29 cellular contexts compared by ENCODE assay signal in the genomic region with DNA sequence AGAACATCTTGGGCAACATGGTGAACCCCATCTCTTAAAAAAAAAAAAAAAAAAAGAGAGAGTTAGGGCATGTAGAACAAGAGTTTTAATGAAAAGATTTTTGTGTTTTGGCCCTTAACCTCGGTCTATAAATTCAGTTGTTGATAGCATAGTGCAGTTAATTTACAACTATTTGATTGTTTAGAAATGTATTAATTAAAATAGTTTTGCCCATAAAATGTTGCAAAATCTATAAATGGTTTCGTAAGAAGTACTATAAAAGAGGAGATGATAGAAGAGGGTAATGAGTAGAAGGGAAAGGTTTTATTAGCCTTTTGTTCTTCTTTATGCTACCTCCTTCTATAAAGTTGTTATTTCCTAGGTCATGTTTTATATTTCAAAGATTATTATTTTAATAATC.
"Had no signal": no experiment of that assay in that cellular context is flagged by ENCODE, and none has a peak within 500 bp of the region (broad histone marks: within the 10 kb centered on the region; RNA-seq: fewer than 3 reads in every experiment).

No MANE protein-coding gene starts in this region.

- H3K27me3 ChIP-seq: cardiac muscle cell, esophagus muscularis mucosa, gastrocnemius medialis, neutrophil, ovary, stomach, thyroid gland, upper lobe of left lung had no signal

- DNase-seq: activated CD4-positive, alpha-beta T cell treated with anti-CD3 and anti-CD28 coated beads for 1 hour; activated CD4-positive, alpha-beta T cell treated with anti-CD3 and anti-CD28 coated beads, Interleukin-2, amount 10 ng/mL, durations not matched to agents 7 days and 5 days; activated CD8-positive, alpha-beta memory T cell treated with anti-CD3 and anti-CD28 coated beads, Interleukin-2, amount 10 ng/mL, durations not matched to agents 7 days and 5 days; activated CD8-positive, alpha-beta T cell treated with anti-CD3 and anti-CD28 coated beads for 36 hours; activated naive CD8-positive, alpha-beta T cell treated with anti-CD3 and anti-CD28 coated beads, Interleukin-2, amount 50 U/mL, for 24 hours; activated T-cell treated with anti-CD3 and anti-CD28 coated beads, Interleukin-2, amount 50 U/mL, for 48 hours; cerebellar nuclear complex; endodermal cell; gastrocnemius medialis; glutamatergic neuron; left ventricle myocardium inferior; nephron progenitor cell; ovary; retina; stimulated activated CD4-positive, alpha-beta T cell treated with anti-CD3 and anti-CD28 coated beads, Interleukin-4, amount 100 ng/mL, for 4 hours; stimulated activated CD8-positive, alpha-beta memory T cell treated with anti-CD3 and anti-CD28 coated beads, Interleukin-4, amount 100 ng/mL, for 48 hours; stimulated activated naive B cell treated with anti-CD40 and anti-IgM and Interleukin-4, amounts not matched to agents 10 μg/mL and 1 μg/mL and 100 μg/mL, for 72 hours; stomach; T-helper 2 cell; thyroid gland; upper lobe of left lung had no signal

- H3K36me3 Mint-ChIP-seq: WTC11 had no signal

- H3K4me1 Mint-ChIP-seq: activated CD4-positive, alpha-beta T cell treated with anti-CD3 and anti-CD28 coated beads, Interleukin-2, amount 10 ng/mL, durations not matched to agents 7 days and 5 days; activated CD8-positive, alpha-beta memory T cell treated with anti-CD3 and anti-CD28 coated beads, Interleukin-2, amount 10 ng/mL, durations not matched to agents 7 days and 5 days; activated naive CD4-positive, alpha-beta T cell treated with anti-CD3 and anti-CD28 coated beads, Interleukin-2, amount 50 U/mL, for 24 hours; activated naive CD8-positive, alpha-beta T cell treated with anti-CD3 and anti-CD28 coated beads, Interleukin-2, amount 50 U/mL, for 24 hours; nephron progenitor cell had no signal

- H3K4me3 Mint-ChIP-seq: activated CD4-positive, alpha-beta T cell treated with anti-CD3 and anti-CD28 coated beads, Interleukin-2, amount 10 ng/mL, durations not matched to agents 7 days and 5 days; activated CD8-positive, alpha-beta memory T cell treated with anti-CD3 and anti-CD28 coated beads, Interleukin-2, amount 10 ng/mL, durations not matched to agents 7 days and 5 days; activated CD8-positive, alpha-beta T cell treated with anti-CD3 and anti-CD28 coated beads for 36 hours; activated naive CD4-positive, alpha-beta T cell treated with anti-CD3 and anti-CD28 coated beads, Interleukin-2, amount 50 U/mL, for 24 hours; activated naive CD8-positive, alpha-beta T cell treated with anti-CD3 and anti-CD28 coated beads, Interleukin-2, amount 50 U/mL, for 24 hours; endodermal cell; nephron progenitor cell; stimulated activated naive B cell treated with anti-CD40 and anti-IgM and Interleukin-4, amounts not matched to agents 10 μg/mL and 1 μg/mL and 100 μg/mL, for 72 hours; WTC11 had no signal

- H3K4me1 ChIP-seq: esophagus muscularis mucosa, left ventricle myocardium inferior had no signal

- H3K9me3 Mint-ChIP-seq: endodermal cell, WTC11 had no signal

- ATAC-seq: activated CD8-positive, alpha-beta memory T cell treated with anti-CD3 and anti-CD28 coated beads, Interleukin-2, amount 10 ng/mL, durations not matched to agents 7 days and 5 days; activated CD8-positive, alpha-beta T cell treated with anti-CD3 and anti-CD28 coated beads for 36 hours; activated naive CD8-positive, alpha-beta T cell treated with anti-CD3 and anti-CD28 coated beads, Interleukin-2, amount 50 U/mL, for 24 hours; gastrocnemius medialis; sciatic nerve; stimulated activated naive B cell treated with anti-CD40 and anti-IgM and Interleukin-4, amounts not matched to agents 10 μg/mL and 1 μg/mL and 100 μg/mL, for 72 hours; WTC11 had no signal

- H3K9me3 ChIP-seq: esophagus muscularis mucosa, gastrocnemius medialis, neutrophil, ovary, thyroid gland had no signal

- H3K36me3 ChIP-seq: cardiac muscle cell, esophagus muscularis mucosa, gastrocnemius medialis, left ventricle myocardium inferior, neutrophil, ovary, thyroid gland, upper lobe of left lung had no signal

- H3K4me3 ChIP-seq: cardiac muscle cell, esophagus muscularis mucosa, gastrocnemius medialis, left ventricle myocardium inferior, lung, ovary, stomach, thyroid gland, upper lobe of left lung had no signal

- H3K27ac ChIP-seq: cardiac muscle cell, esophagus muscularis mucosa, left ventricle myocardium inferior, ovary, stomach, thyroid gland, upper lobe of left lung had no signal

- H3K27ac Mint-ChIP-seq: activated CD4-positive, alpha-beta T cell treated with anti-CD3 and anti-CD28 coated beads, Interleukin-2, amount 10 ng/mL, durations not matched to agents 7 days and 5 days; activated CD8-positive, alpha-beta memory T cell treated with anti-CD3 and anti-CD28 coated beads, Interleukin-2, amount 10 ng/mL, durations not matched to agents 7 days and 5 days; activated CD8-positive, alpha-beta T cell treated with anti-CD3 and anti-CD28 coated beads for 36 hours; activated naive CD4-positive, alpha-beta T cell treated with anti-CD3 and anti-CD28 coated beads, Interleukin-2, amount 50 U/mL, for 24 hours; activated naive CD8-positive, alpha-beta T cell treated with anti-CD3 and anti-CD28 coated beads, Interleukin-2, amount 50 U/mL, for 24 hours; activated T-helper 2 cell treated with anti-CD3 and anti-CD28 coated beads, Interferon-gamma antibody, Interleukin-2, Interleukin-4, amounts not matched to agents 10 μg/mL and 5 μg/mL and 100 μg/mL, durations not matched to agents 14 hours and 24 hours and 36 hours; endodermal cell; nephron progenitor cell; stimulated activated naive B cell treated with anti-CD40 and anti-IgM and Interleukin-4, amounts not matched to agents 10 μg/mL and 1 μg/mL and 100 μg/mL, for 72 hours had no signal
